ENCODE assay signal across 11 cellular contexts in genomic region chr19:38034153-38034835, GRCh38.
DNase-seq lines count a peak whose midpoint lies in the region; ATAC-seq and TF ChIP-seq lines count a peak whose summit lies in the region.
"Had no signal": no experiment of that assay in that cellular context is flagged by ENCODE, and none has a peak within 500 bp of the region (broad histone marks: within the 10 kb centered on the region; RNA-seq: fewer than 3 reads in every experiment).

No MANE protein-coding gene starts in this region.

- WGBS in gastroesophageal sphincter (ENCODE audit: low coverage in 1 of 2), 2 donors: 93% methylated on average over 3 of the region's 10 CpGs; no CpG with 5 or more reads in 1 of the 2 donors

- POLR2A ChIA-PET in AG04450 (lab: Yijun Ruan, JAX): interaction anchor here (0.7 kb wide), 1 partner anchor 125 kb away, joined by 3 read pairs; no protein-coding TSS in a partner anchor

- CTCF ChIA-PET in AG04450 (lab: Charles Lee): no interaction called here

- no peak for TF ChIP-seq POLR2A in gastroesophageal sphincter (IDR thresholded peaks at IDR 0.05)

- H3K27ac ChIP-seq in AG04450 (ENCODE audit: low read depth, low read length): peak overlapping the region; percentile 31
- no peak overlapping the region for H3K27ac ChIP-seq in gastroesophageal sphincter

- peak; percentile 7 for ATAC-seq in GM21447 (IDR thresholded peaks at IDR 0.05; ENCODE audit: unreplicated experiment)
- ATAC-seq in GM21786 (IDR thresholded peaks at IDR 0.05; ENCODE audit: unreplicated experiment): no peak
- ATAC-seq in gastroesophageal sphincter: no peak

- H3K36me3 ChIP-seq in gastroesophageal sphincter: peaks cover 0 to 12% of the 10 kb centered on the region in 2 donors

- H3K4me3 ChIP-seq in AG04450 (ENCODE audit: low read depth, low read length): no peak overlapping the region
- no peak overlapping the region for H3K4me3 ChIP-seq in fibroblast of villous mesenchyme (ENCODE audit: low read depth, low read length)
- no peak overlapping the region for H3K4me3 ChIP-seq in gastroesophageal sphincter
- H3K4me3 ChIP-seq: esophagus squamous epithelium, tibial nerve had no signal

- TF ChIP-seq EP300 in gastroesophageal sphincter (IDR thresholded peaks at IDR 0.05): no peak

- peaks cover 0 to 13% (median 0%) of the 10 kb centered on the region in 3 donors for H3K4me1 ChIP-seq in gastroesophageal sphincter

- TF ChIP-seq CTCF in AG04450 (IDR thresholded peaks at IDR 0.05; ENCODE audit: low read depth, low read length): no peak
- no peak for TF ChIP-seq CTCF in fibroblast of villous mesenchyme (IDR thresholded peaks at IDR 0.05; ENCODE audit: insufficient read depth, low read depth, low read length)
- TF ChIP-seq CTCF in gastroesophageal sphincter (IDR thresholded peaks at IDR 0.05): no peak

- no peak for DNase-seq in AG04450 (ENCODE audit: low read depth, low spot score)
- peak; percentile 78 for DNase-seq in NCI-H69 (lab: John Stamatoyannopoulos, UW)
- peak; percentile 33 for DNase-seq in fibroblast of villous mesenchyme (ENCODE audit: low read depth)
- no peak for DNase-seq in activated naive CD4-positive, alpha-beta T cell (lab: John Stamatoyannopoulos, UW)
- no peak for DNase-seq in stimulated activated CD4-positive, alpha-beta T cell treated with anti-CD3 and anti-CD28 coated beads, Interleukin-4, amount 100 ng/mL, for 24 hours
- DNase-seq: BE2C, esophagus squamous epithelium had no signal

- peaks cover 4% of the 10 kb centered on the region for H3K9me3 ChIP-seq in AG04450 (ENCODE audit: control insufficient read depth, insufficient read depth, low read length)
- no peaks in the 10 kb centered on the region for H3K9me3 ChIP-seq in gastroesophageal sphincter
- H3K9me3 ChIP-seq: BE2C, esophagus squamous epithelium, tibial nerve had no signal

- H3K27me3 ChIP-seq in AG04450 (ENCODE audit: control insufficient read depth, insufficient read depth, low read length) (no peaks in the 10 kb centered on the region), gastroesophageal sphincter (no peaks in the 10 kb centered on the region)
- H3K27me3 ChIP-seq: BE2C, esophagus squamous epithelium, tibial nerve had no signal

Comparison
In these comparisons a context has a peak if more than half of its experiments do, and no peak if none do; other contexts are left out.
1. DNase-seq: peak in NCI-H69 (single experiment) and fibroblast of villous mesenchyme (single experiment); none in AG04450 (single experiment), activated naive CD4-positive, alpha-beta T cell (0 of 4) and stimulated activated CD4-positive, alpha-beta T cell treated with anti-CD3 and anti-CD28 coated beads, Interleukin-4, amount 100 ng/mL, for 24 hours (single experiment).